In the genomic region with DNA sequence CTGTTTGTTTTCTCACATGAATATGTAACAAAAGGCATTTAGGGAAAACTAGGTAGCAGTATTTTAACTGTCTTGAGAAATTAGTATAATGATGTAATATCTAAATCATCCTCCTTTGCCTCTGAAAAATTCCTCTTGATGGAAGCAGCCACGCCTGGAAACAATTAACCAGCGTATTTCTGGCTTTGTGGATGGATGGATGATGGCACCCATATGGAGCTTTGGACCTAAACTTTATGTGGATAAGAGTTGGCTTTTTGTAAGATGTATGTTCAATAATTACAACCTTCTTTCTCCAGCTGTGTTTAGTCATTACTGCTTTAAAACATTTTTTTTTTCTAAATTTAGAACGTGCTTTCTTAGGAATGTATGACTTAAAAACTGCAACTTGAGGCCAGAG, we compare ENCODE assay signal across 14 cellular contexts. TPM values are rescaled to one million over a fixed set of nuclear protein-coding genes. Genes with fewer than 3 reads are reported as not detected.
"Had no signal": no experiment of that assay in that cellular context is flagged by ENCODE, and none has a peak within 500 bp of the region (broad histone marks: within the 10 kb centered on the region; RNA-seq: fewer than 3 reads in every experiment).

No MANE protein-coding gene starts in this region.

- H3K36me3 ChIP-seq: thyroid gland had no signal

- H3K4me3 ChIP-seq: ascending aorta, thyroid gland had no signal

- FAIRE-seq: bronchial epithelial cell had no signal

- H3K4me1 ChIP-seq: ascending aorta, foreskin keratinocyte, thyroid gland had no signal

- H3K9me3 ChIP-seq: ascending aorta, thyroid gland had no signal

- DNase-seq: activated CD4-positive, alpha-beta T cell treated with anti-CD3 and anti-CD28 coated beads, Interleukin-2, amount 10 ng/mL, durations not matched to agents 7 days and 5 days; activated naive CD4-positive, alpha-beta T cell treated with anti-CD3 and anti-CD28 coated beads for 36 hours; activated naive CD8-positive, alpha-beta T cell treated with anti-CD3 and anti-CD28 coated beads, Interleukin-2, amount 50 U/mL, for 24 hours; foreskin keratinocyte; kidney glomerular epithelial cell; mesenchymal stem cell; stimulated activated CD4-positive, alpha-beta T cell treated with anti-CD3 and anti-CD28 coated beads, Interleukin-2, amount 100 ng/mL, for 48 hours; stimulated activated naive B cell treated with anti-CD40 and anti-IgM and Interleukin-4, amounts not matched to agents 10 μg/mL and 1 μg/mL and 100 μg/mL, for 72 hours; thyroid gland had no signal

- ATAC-seq: activated naive CD8-positive, alpha-beta T cell treated with anti-CD3 and anti-CD28 coated beads, Interleukin-2, amount 50 U/mL, for 24 hours; activated T-helper 17 cell treated with anti-CD3 and anti-CD28 coated beads, Interleukin-2, amount 50 U/mL, for 72 hours; foreskin keratinocyte; natural killer cell treated with Interleukin-12 subunit alpha and Interleukin-12 subunit beta and Interleukin-15 and Interleukin-18, amount 100 ng/mL, for 72 hours; stimulated activated naive B cell treated with anti-CD40 and anti-IgM and Interleukin-4, amounts not matched to agents 10 μg/mL and 1 μg/mL and 100 μg/mL, for 72 hours had no signal

- H3K27ac ChIP-seq: ascending aorta, epithelial cell of prostate, foreskin keratinocyte, thyroid gland had no signal

- H3K27me3 ChIP-seq: ascending aorta, foreskin keratinocyte, thyroid gland had no signal

RNA-seq across cellular contexts. Expression of gene EPHA10, which starts 60.0 kb away (rescaled TPM):
- total RNA-seq: activated CD4-positive, alpha-beta T cell treated with anti-CD3 and anti-CD28 coated beads, Interleukin-2, amount 10 ng/mL, durations not matched to agents 7 days and 5 days; foreskin keratinocyte; natural killer cell treated with Interleukin-12 subunit alpha and Interleukin-12 subunit beta and Interleukin-15 and Interleukin-18, amount 100 ng/mL, for 72 hours had no signal
- polyA plus RNA-seq: foreskin keratinocyte had no signal
